7 cellular contexts compared by ENCODE assay signal in genomic region chr17:82777778-82778375, GRCh38. TPM values are rescaled to one million over a fixed set of nuclear protein-coding genes. Genes with fewer than 3 reads are reported as not detected.
DNase-seq lines count a peak whose midpoint lies in the region; ATAC-seq and TF ChIP-seq lines count a peak whose summit lies in the region.
"Not testable (repeated sequence)": the region's sequence is repeated elsewhere in the genome, so short reads cannot be mapped to it uniquely, and the experiment has no call there.

No MANE protein-coding gene starts in this region.

- H3K4me1 ChIP-seq in KMS-11 (ENCODE audit: low read depth, poor library complexity, severe bottlenecking), result not testable (repeated sequence)
- peaks cover 16% of the 10 kb centered on the region for H3K4me1 ChIP-seq in lower lobe of right lung

- not testable (repeated sequence) for H3K27me3 ChIP-seq in KMS-11 (ENCODE audit: insufficient read depth, low read depth); WERI-Rb-1 (ENCODE audit: insufficient read depth, low read depth, severe bottlenecking); lower lobe of right lung (ENCODE audit: low read depth)

- not testable (repeated sequence) for H3K4me3 Mint-ChIP-seq in Calu3 (ENCODE audit: low read depth, unreplicated experiment); MCF 10A (ENCODE audit: unreplicated experiment); stimulated activated naive B cell treated with anti-CD40 and anti-IgM and Interleukin-4, amounts not matched to agents 10 μg/mL and 1 μg/mL and 100 μg/mL, for 72 hours

- DNase-seq in Calu3; MCF 10A (ENCODE audit: unreplicated experiment); fibroblast of villous mesenchyme (ENCODE audit: low read depth); lower lobe of right lung: not testable (repeated sequence)
- peak; percentile 58 for DNase-seq in WERI-Rb-1
- DNase-seq in stimulated activated naive B cell treated with anti-CD40 and anti-IgM and Interleukin-4, amounts not matched to agents 10 μg/mL and 1 μg/mL and 100 μg/mL, for 72 hours, result peak; percentile 24

- not testable (repeated sequence) for H3K4me3 ChIP-seq in KMS-11 (IDR thresholded peaks at IDR 0.05; ENCODE audit: insufficient read depth, low read depth, low read length); WERI-Rb-1 (ENCODE audit: low read depth, low read length); fibroblast of villous mesenchyme (ENCODE audit: low read depth, low read length); lower lobe of right lung

- intact Hi-C loops in Calu3 (cut with micrococcal nuclease; ENCODE audit: unreplicated experiment); MCF 10A (cut with micrococcal nuclease); lower lobe of right lung (cut with DNase I): not testable (repeated sequence)

- not testable (repeated sequence) for H3K36me3 Mint-ChIP-seq in Calu3 (ENCODE audit: insufficient read depth, unreplicated experiment)
- H3K36me3 Mint-ChIP-seq in MCF 10A (ENCODE audit: insufficient read depth, unreplicated experiment), result peaks cover 12% of the 10 kb centered on the region
- H3K36me3 Mint-ChIP-seq in stimulated activated naive B cell treated with anti-CD40 and anti-IgM and Interleukin-4, amounts not matched to agents 10 μg/mL and 1 μg/mL and 100 μg/mL, for 72 hours, result peaks cover 30 to 47% of the 10 kb centered on the region in 2 donors

- peaks cover 12% of the 10 kb centered on the region for H3K4me1 Mint-ChIP-seq in Calu3 (ENCODE audit: low read depth, unreplicated experiment)
- not testable (repeated sequence) for H3K4me1 Mint-ChIP-seq in MCF 10A (ENCODE audit: insufficient read depth, unreplicated experiment)
- peaks cover 21 to 46% of the 10 kb centered on the region in 2 donors for H3K4me1 Mint-ChIP-seq in stimulated activated naive B cell treated with anti-CD40 and anti-IgM and Interleukin-4, amounts not matched to agents 10 μg/mL and 1 μg/mL and 100 μg/mL, for 72 hours

- H3K9me3 ChIP-seq in WERI-Rb-1 (ENCODE audit: severe bottlenecking); lower lobe of right lung: not testable (repeated sequence)

- not testable (repeated sequence) for H3K4me2 ChIP-seq in KMS-11

- not testable (repeated sequence) for H3K27me3 Mint-ChIP-seq in Calu3 (ENCODE audit: unreplicated experiment); MCF 10A (ENCODE audit: insufficient read depth, unreplicated experiment); stimulated activated naive B cell treated with anti-CD40 and anti-IgM and Interleukin-4, amounts not matched to agents 10 μg/mL and 1 μg/mL and 100 μg/mL, for 72 hours

- not testable (repeated sequence) for H3K9me3 Mint-ChIP-seq in Calu3 (ENCODE audit: low read depth, unreplicated experiment); MCF 10A (ENCODE audit: unreplicated experiment); stimulated activated naive B cell treated with anti-CD40 and anti-IgM and Interleukin-4, amounts not matched to agents 10 μg/mL and 1 μg/mL and 100 μg/mL, for 72 hours

- CTCF ChIA-PET in Calu3 (lab: Charles Lee), result interaction anchor here (0.6 kb wide), 1 partner anchor 217 kb away, joined by 4 read pairs; no protein-coding TSS in a partner anchor
- CTCF ChIA-PET in MCF 10A (lab: Yijun Ruan, JAX), result not testable (repeated sequence)

- peak; percentile 32 for TF ChIP-seq CTCF in Calu3 (IDR thresholded peaks at IDR 0.05; ENCODE audit: unreplicated experiment)
- TF ChIP-seq CTCF in KMS-11 (conservative IDR thresholded peaks at IDR 0.05; ENCODE audit: low read depth, low read length), result peak; percentile 39
- 0 out of 2 replicates have a peak, but pooled peaks have one; percentile 17 for TF ChIP-seq CTCF in WERI-Rb-1 (IDR thresholded peaks at IDR 0.05; ENCODE audit: low read depth, low read length)
- TF ChIP-seq CTCF in MCF 10A (IDR thresholded peaks at IDR 0.05; ENCODE audit: unreplicated experiment), result peak; percentile 22
- peak; percentile 26 for TF ChIP-seq CTCF in fibroblast of villous mesenchyme (IDR thresholded peaks at IDR 0.05; ENCODE audit: insufficient read depth, low read depth, low read length)
- peak; percentile 43 for TF ChIP-seq CTCF in lower lobe of right lung (IDR thresholded peaks at IDR 0.05)

- H3K27ac ChIP-seq in KMS-11, WERI-Rb-1, lower lobe of right lung: not testable (repeated sequence)

- not testable (repeated sequence) for ATAC-seq in lower lobe of right lung; stimulated activated naive B cell treated with anti-CD40 and anti-IgM and Interleukin-4, amounts not matched to agents 10 μg/mL and 1 μg/mL and 100 μg/mL, for 72 hours (replicated peaks)

- not testable (repeated sequence) for H3K79me2 ChIP-seq in KMS-11 (ENCODE audit: insufficient read depth, low read depth)

- not testable (repeated sequence) for H4K20me1 ChIP-seq in KMS-11 (ENCODE audit: insufficient read depth)

- H3K27ac Mint-ChIP-seq in Calu3 (ENCODE audit: unreplicated experiment); MCF 10A (ENCODE audit: low read depth, unreplicated experiment); stimulated activated naive B cell treated with anti-CD40 and anti-IgM and Interleukin-4, amounts not matched to agents 10 μg/mL and 1 μg/mL and 100 μg/mL, for 72 hours: not testable (repeated sequence)

- not testable (repeated sequence) for BruUV-seq in Calu3 (replicated peaks; lab: Mats Ljungman, UMichigan); MCF 10A (replicated peaks; lab: Mats Ljungman, UMichigan)

- POLR2A ChIA-PET in MCF 10A (lab: Yijun Ruan, JAX), result not testable (repeated sequence)

- not testable (repeated sequence) for H3K36me3 ChIP-seq in KMS-11 (ENCODE audit: insufficient read depth)
- peaks cover 76% of the 10 kb centered on the region for H3K36me3 ChIP-seq in WERI-Rb-1
- H3K36me3 ChIP-seq in lower lobe of right lung, result peaks cover 19% of the 10 kb centered on the region

- H2AFZ ChIP-seq in KMS-11 (ENCODE audit: low read depth), result not testable (repeated sequence)

- not testable (repeated sequence) for H3K9ac ChIP-seq in KMS-11

RNA-seq across cellular contexts. Expression of gene TBCD, which starts 26.0 kb away (rescaled TPM):
- total RNA-seq in Calu3 (2022), result 76.6 and 90.7 TPM in 2 replicates
- 66.8 and 76.2 TPM in 2 replicates for total RNA-seq in MCF 10A (2022)
- 22.5 and 29.6 TPM in 2 replicates for total RNA-seq in fibroblast of villous mesenchyme
- total RNA-seq in lower lobe of right lung, result 84.8 TPM

RNA-seq across cellular contexts. Expression of gene FN3K, which starts 42.5 kb away (rescaled TPM):
- total RNA-seq in Calu3 (2022) (13.4 and 15.5 TPM in 2 replicates), MCF 10A (2022) (1.3 and 4.0 TPM in 2 replicates), fibroblast of villous mesenchyme (2.2 and 2.9 TPM in 2 replicates), lower lobe of right lung (27.9 TPM)
